9 cellular contexts compared by ENCODE assay signal in the genomic region with DNA sequence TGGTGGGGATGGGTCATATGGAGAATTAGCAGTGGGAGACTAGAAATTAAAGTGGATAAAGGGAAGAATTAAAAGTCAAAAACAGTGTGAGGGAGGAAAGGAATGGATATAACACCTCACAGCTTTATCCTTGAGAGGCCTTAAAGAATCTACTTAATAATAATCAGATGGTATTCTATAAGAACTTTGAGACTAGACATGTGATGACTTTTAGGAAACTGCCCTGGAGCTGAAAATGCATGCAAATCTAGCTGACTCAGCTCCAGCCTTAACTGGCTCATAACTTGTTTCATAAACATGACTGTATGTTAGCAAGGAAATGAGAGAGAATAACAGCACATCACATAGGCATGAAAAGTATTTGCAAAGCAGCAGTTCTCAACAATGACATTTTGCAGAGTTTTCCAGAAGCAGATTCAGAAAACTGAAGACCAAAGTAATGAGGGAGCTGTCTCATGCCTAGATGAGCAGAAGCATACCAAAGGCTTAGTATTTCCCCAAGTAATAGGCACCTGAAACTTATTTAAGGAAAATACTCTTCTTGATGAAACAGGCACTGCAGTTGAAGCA. TPM values are rescaled to one million over a fixed set of nuclear protein-coding genes. Genes with fewer than 3 reads are reported as not detected.
DNase-seq lines count a peak whose midpoint lies in the region; ATAC-seq, FAIRE-seq and TF ChIP-seq lines count a peak whose summit lies in the region.
"Not testable (repeated sequence)": the region's sequence is repeated elsewhere in the genome, so short reads cannot be mapped to it uniquely, and the experiment has no call there.
"Had no signal": no experiment of that assay in that cellular context is flagged by ENCODE, and none has a peak within 500 bp of the region (broad histone marks: within the 10 kb centered on the region; RNA-seq: fewer than 3 reads in every experiment).

No MANE protein-coding gene starts in this region.

- not testable (repeated sequence) for H2AFZ ChIP-seq in keratinocyte (ENCODE audit: control insufficient read depth, low read length)

- not testable (repeated sequence) for TF ChIP-seq POLR2A in H54 (IDR thresholded peaks at IDR 0.05; ENCODE audit: low read depth, low read length)

- peaks cover 31% of the 10 kb centered on the region for H3K4me1 ChIP-seq in keratinocyte (ENCODE audit: control insufficient read depth, extremely low read depth, insufficient read depth, low read length)

- not testable (repeated sequence) for H3K9ac ChIP-seq in keratinocyte (ENCODE audit: control insufficient read depth, extremely low read depth, insufficient read depth, low read length)

- ATAC-seq in SK-N-SH treated with all-trans-retinoic acid at 6 μM for 48 hours = 0 out of 3 replicates have a peak, but pooled peaks have one; percentile 47

- FAIRE-seq in H54 (lab: Jason Lieb, UNC) (peak; percentile 97), RCC 7860 (lab: Jason Lieb, UNC) (peak; percentile 62), endometrium (lab: Jason Lieb, UNC) (peak; percentile 95), keratinocyte (lab: Jason Lieb, UNC) (peak; percentile 84)

- DNase-seq in AG10803 (ENCODE audit: low read depth) (peak; percentile 28), fibroblast of gingiva (ENCODE audit: low read depth) (peak; percentile 15)
- not testable (repeated sequence) for DNase-seq in H54 (ENCODE audit: insufficient read length, low spot score); RCC 7860 (ENCODE audit: low spot score); keratinocyte (ENCODE audit: low read depth, low spot score)

- not testable (repeated sequence) for H3K27me3 ChIP-seq in keratinocyte (ENCODE audit: control insufficient read depth, extremely low read depth, insufficient read depth, low read length)

- not testable (repeated sequence) for H3K79me2 ChIP-seq in keratinocyte (ENCODE audit: control insufficient read depth, insufficient read depth, low read length)

- not testable (repeated sequence) for H3K9me1 ChIP-seq in keratinocyte (ENCODE audit: control insufficient read depth, extremely low read depth, insufficient read depth, low read length)

- H3K36me3 ChIP-seq in keratinocyte (ENCODE audit: control insufficient read depth in 2 of 2, extremely low read depth in 1 of 2, insufficient read depth in 2 of 2, low read length in 2 of 2) = not testable (repeated sequence)

- dilution Hi-C loops in keratinocyte (cut with MboI; ENCODE audit: extremely low pct_ligation_motif_present, low sequenced_read_pairs) = not testable (repeated sequence)

- not testable (repeated sequence) for H3K9me3 ChIP-seq in keratinocyte (ENCODE audit: control insufficient read depth, low read depth, low read length)

- H4K20me1 ChIP-seq in keratinocyte (ENCODE audit: control insufficient read depth, extremely low read depth, insufficient read depth, low read length) = not testable (repeated sequence)

- H3K27ac ChIP-seq in keratinocyte (ENCODE audit: control insufficient read depth, insufficient read depth, low read length) = peak overlapping the region; percentile 76

- not testable (repeated sequence) for H3K4me3 ChIP-seq in AG10803 (ENCODE audit: low read length); keratinocyte (ENCODE audit: control insufficient read depth in 2 of 3, extremely low read depth in 1 of 3, insufficient read depth in 2 of 3, low read depth in 1 of 3, low read length in 3 of 3)

- peak overlapping the region; percentile 16 for H3K4me2 ChIP-seq in keratinocyte (ENCODE audit: control insufficient read depth, extremely low read depth, insufficient read depth, low read depth, low read length)

- TF ChIP-seq CTCF in AG10803 (conservative IDR thresholded peaks at IDR 0.05; ENCODE audit: low read length); keratinocyte (optimal IDR thresholded peaks at IDR 0.05 in 1 of 3, IDR thresholded peaks at IDR 0.05 in 1 of 3, conservative IDR thresholded peaks at IDR 0.05 in 1 of 3; ENCODE audit: extremely low read depth in 1 of 3, insufficient read depth in 2 of 3, low read length in 3 of 3): not testable (repeated sequence)

RNA-seq across cellular contexts. Expression of a gene that starts 8.4 kb away (rescaled TPM):
- polyA plus RNA-seq in keratinocyte = 0.24 to 0.28 TPM (median 0.27 TPM) in 3 replicates
- 1.0 TPM for polyA plus RNA-seq in keratinocyte (2011; ENCODE audit: low read depth)
- polyA plus RNA-seq in keratinocyte (2011; cell fraction: cytosol; rRNA removed) = 0.27 and 0.50 TPM in 2 replicates
- polyA plus RNA-seq in keratinocyte (2011; cell fraction: nucleus; rRNA removed) = 1.6 and 2.4 TPM in 2 replicates
- 0.37 and 2.0 TPM in 2 replicates for polyA plus RNA-seq in keratinocyte (2012; ENCODE audit: low replicate concordance)
- polyA minus RNA-seq in keratinocyte = 0.06 to 1.5 TPM (median 0.20 TPM) in 3 replicates
- not detected for polyA minus RNA-seq in keratinocyte (2011; cell fraction: cytosol; rRNA and poly(A)+ RNA removed)
- polyA minus RNA-seq in keratinocyte (2011; cell fraction: nucleus; rRNA and poly(A)+ RNA removed) = 0.42 and 1.2 TPM in 2 replicates
- polyA plus RNA-seq: CD4-positive, CD25-positive, alpha-beta regulatory T cell; GM23338 had no signal

RNA-seq across cellular contexts. Expression of a gene that starts 29.7 kb away (rescaled TPM):
- polyA plus RNA-seq in keratinocyte = 0.40 to 0.82 TPM (median 0.45 TPM) in 3 replicates
- polyA plus RNA-seq in keratinocyte (2011; ENCODE audit: low read depth) = 4.7 TPM
- 0.79 and 1.8 TPM in 2 replicates for polyA plus RNA-seq in keratinocyte (2011; cell fraction: cytosol; rRNA removed)
- polyA plus RNA-seq in keratinocyte (2011; cell fraction: nucleus; rRNA removed) = 3.3 and 4.0 TPM in 2 replicates
- 0.57 and 26.2 TPM in 2 replicates for polyA plus RNA-seq in keratinocyte (2012; ENCODE audit: low replicate concordance)
- 0.32 to 0.73 TPM in 2 of 3 replicates, not detected in the other for polyA minus RNA-seq in keratinocyte
- not detected for polyA minus RNA-seq in keratinocyte (2011; cell fraction: cytosol; rRNA and poly(A)+ RNA removed)
- polyA minus RNA-seq in keratinocyte (2011; cell fraction: nucleus; rRNA and poly(A)+ RNA removed) = 0.95 and 2.1 TPM in 2 replicates
- polyA plus RNA-seq: CD4-positive, CD25-positive, alpha-beta regulatory T cell had no signal

RNA-seq across cellular contexts. Expression of a gene that starts 49.0 kb away (rescaled TPM):
- polyA plus RNA-seq in keratinocyte = 0.04 TPM in 1 of 3 replicates, not detected in the others
- polyA plus RNA-seq in keratinocyte (2011; ENCODE audit: low read depth) = 0.99 TPM
- polyA plus RNA-seq in keratinocyte (2011; cell fraction: cytosol; rRNA removed) = 0.06 and 0.18 TPM in 2 replicates
- polyA plus RNA-seq in keratinocyte (2011; cell fraction: nucleus; rRNA removed) = 0.10 TPM in 1 of 2 replicates, not detected in the other
- 2.9 TPM in 1 of 2 replicates, not detected in the other for polyA plus RNA-seq in keratinocyte (2012; ENCODE audit: low replicate concordance)
- polyA minus RNA-seq in keratinocyte = not detected in 3 replicates
- not detected for polyA minus RNA-seq in keratinocyte (2011; cell fraction: cytosol; rRNA and poly(A)+ RNA removed)
- polyA minus RNA-seq in keratinocyte (2011; cell fraction: nucleus; rRNA and poly(A)+ RNA removed) = 0.39 TPM in 1 of 2 replicates, not detected in the other
- polyA plus RNA-seq: CD4-positive, CD25-positive, alpha-beta regulatory T cell; GM23338 had no signal
